20 cellular contexts compared by ENCODE assay signal in the genomic region with DNA sequence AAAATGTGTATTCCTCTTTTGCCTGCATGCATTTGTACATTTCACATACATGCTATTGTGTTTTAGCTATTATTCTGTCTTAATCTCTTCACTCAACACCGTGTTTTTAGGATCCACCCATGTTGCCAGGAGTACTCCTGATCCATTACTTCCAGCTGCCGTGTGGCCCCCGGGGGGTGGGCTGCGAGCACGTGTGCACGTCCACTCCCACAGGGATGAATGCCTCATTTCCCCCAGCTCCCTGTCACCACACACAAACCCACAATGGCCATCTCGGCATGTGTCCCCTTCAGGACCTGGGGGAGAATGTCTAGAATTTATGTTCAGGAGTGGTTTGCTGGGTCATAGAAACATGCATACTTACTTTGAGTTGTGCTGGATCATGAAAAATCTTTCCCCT.
A peak's percentile ranks its signal among the peaks of the same experiment; 100 is the strongest.
DNase-seq lines count a peak whose midpoint lies in the region; ATAC-seq and TF ChIP-seq lines count a peak whose summit lies in the region.
"Had no signal": no experiment of that assay in that cellular context is flagged by ENCODE, and none has a peak within 500 bp of the region (broad histone marks: within the 10 kb centered on the region; RNA-seq: fewer than 3 reads in every experiment).

No MANE protein-coding gene starts in this region.

- no TSS peak for BruUV-seq in PC-3 (replicated peaks; lab: Mats Ljungman, UMichigan)

- CTCF ChIA-PET in PC-3 (lab: Charles Lee) = no interaction called here

- H3F3A ChIP-seq in PC-3 (ENCODE audit: low read length, unreplicated experiment) = no peaks in the 10 kb centered on the region

- TF ChIP-seq CTCF in ascending aorta (IDR thresholded peaks at IDR 0.05) = no peak
- TF ChIP-seq CTCF in PC-3 (conservative IDR thresholded peaks at IDR 0.05; ENCODE audit: low read depth, low read length) = no peak

- H3K36me3 Mint-ChIP-seq in stimulated activated naive B cell treated with anti-CD40 and anti-IgM and Interleukin-4, amounts not matched to agents 10 μg/mL and 1 μg/mL and 100 μg/mL, for 72 hours = no peaks in the 10 kb centered on the region
- H3K36me3 Mint-ChIP-seq in activated naive CD8-positive, alpha-beta T cell treated with anti-CD3 and anti-CD28 coated beads for 36 hours = no peaks in the 10 kb centered on the region
- H3K36me3 Mint-ChIP-seq: CD8-positive, alpha-beta memory T cell had no signal

- peak overlapping the region in 1 of 11 experiments; percentile 63; a peak in 1 of 22 replicates for H3K9ac ChIP-seq in BLaER1 treated with 17β-estradiol and CSF1 and Interleukin-3, amounts not matched to agents 10 nM and 100 nM
- H3K9ac ChIP-seq in PC-3 (ENCODE audit: low read length) = no peak overlapping the region

- no peak overlapping the region for H3K4me3 ChIP-seq in BLaER1 treated with 17β-estradiol and CSF1 and Interleukin-3, amounts not matched to agents 10 nM and 100 nM
- no peak overlapping the region for H3K4me3 ChIP-seq in ascending aorta
- no peak overlapping the region for H3K4me3 ChIP-seq in PC-3 (ENCODE audit: low read length)
- H3K4me3 ChIP-seq: MG63, SJCRH30 had no signal

- no peaks in the 10 kb centered on the region for H4K20me1 ChIP-seq in BLaER1 treated with 17β-estradiol and CSF1 and Interleukin-3, amounts not matched to agents 10 nM and 100 nM
- no peaks in the 10 kb centered on the region for H4K20me1 ChIP-seq in PC-3 (ENCODE audit: low read length)

- H3K4me3 Mint-ChIP-seq in stimulated activated naive B cell treated with anti-CD40 and anti-IgM and Interleukin-4, amounts not matched to agents 10 μg/mL and 1 μg/mL and 100 μg/mL, for 72 hours = no peak overlapping the region
- H3K4me3 Mint-ChIP-seq in activated naive CD8-positive, alpha-beta T cell treated with anti-CD3 and anti-CD28 coated beads for 36 hours = no peak overlapping the region
- H3K4me3 Mint-ChIP-seq: CD8-positive, alpha-beta memory T cell had no signal

- peak overlapping the region in 6 of 11 experiments; percentile 69 to 97 (median 90); a peak in 11 of 22 replicates for H3K4me2 ChIP-seq in BLaER1 treated with 17β-estradiol and CSF1 and Interleukin-3, amounts not matched to agents 10 nM and 100 nM
- no peak overlapping the region for H3K4me2 ChIP-seq in PC-3 (ENCODE audit: low read length)

- H3K9me3 ChIP-seq in BLaER1 treated with 17β-estradiol and CSF1 and Interleukin-3, amounts not matched to agents 10 nM and 100 nM (replicated peaks in 1 of 11) = no peaks in the 10 kb centered on the region
- no peaks in the 10 kb centered on the region for H3K9me3 ChIP-seq in ascending aorta
- no peaks in the 10 kb centered on the region for H3K9me3 ChIP-seq in PC-3 (ENCODE audit: low read length)
- H3K9me3 ChIP-seq: MG63, SJCRH30 had no signal

- DNase-seq in ascending aorta (ENCODE audit: low spot score in 2 of 2) (no peak), left kidney (ENCODE audit: low read depth, low spot score) (peak; percentile 32), Kasumi-1 (lab: John Stamatoyannopoulos, UW) (no peak), PC-3 (no peak)
- DNase-seq in stimulated activated naive B cell treated with anti-CD40 and anti-IgM and Interleukin-4, amounts not matched to agents 10 μg/mL and 1 μg/mL and 100 μg/mL, for 72 hours = no peak
- DNase-seq in activated naive CD8-positive, alpha-beta T cell treated with anti-CD3 and anti-CD28 coated beads for 36 hours = no peak
- DNase-seq: 8988T; C1 segment of cervical spinal cord; Calu3; CD8-positive, alpha-beta memory T cell; DMS153; MG63; NCI-H1048; NCI-H1417 treated with DMSO at 0.1 percent for 48 hours; NCI-H187; NCI-H526 treated with DMSO at 0.1 percent for 48 hours had no signal

- no peaks in the 10 kb centered on the region for H3K9me2 ChIP-seq in PC-3 (replicated peaks; ENCODE audit: low read length)

- POLR2A ChIA-PET in PC-3 (lab: Charles Lee; ENCODE audit: unreplicated experiment) = no interaction called here

- no peaks in the 10 kb centered on the region for H3K79me2 ChIP-seq in PC-3 (ENCODE audit: low read length)

- peaks cover 34 to 61% of the 10 kb centered on the region in 2 donors for H3K27me3 Mint-ChIP-seq in stimulated activated naive B cell treated with anti-CD40 and anti-IgM and Interleukin-4, amounts not matched to agents 10 μg/mL and 1 μg/mL and 100 μg/mL, for 72 hours
- peaks cover 34% of the 10 kb centered on the region for H3K27me3 Mint-ChIP-seq in activated naive CD8-positive, alpha-beta T cell treated with anti-CD3 and anti-CD28 coated beads for 36 hours

- H3K36me3 ChIP-seq in BLaER1 treated with 17β-estradiol and CSF1 and Interleukin-3, amounts not matched to agents 10 nM and 100 nM = no peaks in the 10 kb centered on the region
- H3K36me3 ChIP-seq in ascending aorta (no peaks in the 10 kb centered on the region), PC-3 (ENCODE audit: low read depth, low read length) (no peaks in the 10 kb centered on the region)
- H3K36me3 ChIP-seq: MG63, SJCRH30 had no signal

- H3K27ac Mint-ChIP-seq in stimulated activated naive B cell treated with anti-CD40 and anti-IgM and Interleukin-4, amounts not matched to agents 10 μg/mL and 1 μg/mL and 100 μg/mL, for 72 hours = peak overlapping the region; percentile 53
- no peak overlapping the region for H3K27ac Mint-ChIP-seq in activated naive CD8-positive, alpha-beta T cell treated with anti-CD3 and anti-CD28 coated beads for 36 hours

- peaks cover 0 to 97% (median 53%) of the 10 kb centered on the region in 10 experiments; a peak in 15 of 20 replicates for H3K4me1 ChIP-seq in BLaER1 treated with 17β-estradiol and CSF1 and Interleukin-3, amounts not matched to agents 10 nM and 100 nM
- peaks cover 43 to 77% of the 10 kb centered on the region in 2 donors for H3K4me1 ChIP-seq in ascending aorta
- peaks cover 13% of the 10 kb centered on the region for H3K4me1 ChIP-seq in PC-3 (ENCODE audit: insufficient read depth, low read length)

- H3K9me3 Mint-ChIP-seq in stimulated activated naive B cell treated with anti-CD40 and anti-IgM and Interleukin-4, amounts not matched to agents 10 μg/mL and 1 μg/mL and 100 μg/mL, for 72 hours = no peaks in the 10 kb centered on the region
- H3K9me3 Mint-ChIP-seq in activated naive CD8-positive, alpha-beta T cell treated with anti-CD3 and anti-CD28 coated beads for 36 hours = no peaks in the 10 kb centered on the region
- H3K9me3 Mint-ChIP-seq: CD8-positive, alpha-beta memory T cell had no signal

- peak overlapping the region in 3 of 11 experiments; percentile 86 to 89 (median 88); a peak in 4 of 22 replicates for H3K27ac ChIP-seq in BLaER1 treated with 17β-estradiol and CSF1 and Interleukin-3, amounts not matched to agents 10 nM and 100 nM
- H3K27ac ChIP-seq in ascending aorta (peak overlapping the region; percentile 92 to 95), PC-3 (ENCODE audit: low read length) (no peak overlapping the region)

- H3K27me3 ChIP-seq in BLaER1 treated with 17β-estradiol and CSF1 and Interleukin-3, amounts not matched to agents 10 nM and 100 nM = no peaks in the 10 kb centered on the region
- H3K27me3 ChIP-seq in ascending aorta = no peaks in the 10 kb centered on the region
- H3K27me3 ChIP-seq in PC-3 (ENCODE audit: low read length) = no peaks in the 10 kb centered on the region
- H3K27me3 ChIP-seq: MG63, SJCRH30 had no signal

- intact Hi-C loops in ascending aorta (cut with DNase I) = loop anchor here (2.0 kb wide), 1 partner anchor 37 kb away; no protein-coding TSS in a partner anchor
- intact Hi-C loops in PC-3 (cut with micrococcal nuclease) = no loop called here

- no peak for ATAC-seq in stimulated activated naive B cell treated with anti-CD40 and anti-IgM and Interleukin-4, amounts not matched to agents 10 μg/mL and 1 μg/mL and 100 μg/mL, for 72 hours (replicated peaks)
- ATAC-seq in GM21786 (IDR thresholded peaks at IDR 0.05; ENCODE audit: unreplicated experiment) (no peak), PC-3 (no peak)
- ATAC-seq: Panc1 had no signal

- peaks cover 0 to 2% of the 10 kb centered on the region in 2 donors for H3K4me1 Mint-ChIP-seq in stimulated activated naive B cell treated with anti-CD40 and anti-IgM and Interleukin-4, amounts not matched to agents 10 μg/mL and 1 μg/mL and 100 μg/mL, for 72 hours
- peaks cover 9% of the 10 kb centered on the region for H3K4me1 Mint-ChIP-seq in activated naive CD8-positive, alpha-beta T cell treated with anti-CD3 and anti-CD28 coated beads for 36 hours

- H2AFZ ChIP-seq in PC-3 (ENCODE audit: low read length) = no peak overlapping the region
